ENCODE assay signal across 8 cellular contexts in genomic region chr16:77788196-77789084, GRCh38. TPM values are rescaled to one million over a fixed set of nuclear protein-coding genes. Genes with fewer than 3 reads are reported as not detected.
DNase-seq lines count a peak whose midpoint lies in the region; ATAC-seq and TF ChIP-seq lines count a peak whose summit lies in the region.

VAT1L (plus strand) TSS chr16:77788564; CDS start chr16:77788683, 119 bp downstream.

- H3K9ac ChIP-seq in endodermal cell (ENCODE audit: extremely low read depth, low read length, poor library complexity, severe bottlenecking) = no peak within 1 kb of the TSS

- peaks cover 11% of the 10 kb centered on the region for H3K4me1 Mint-ChIP-seq in endodermal cell

- peak; percentile 67 for ATAC-seq in GM19023 (IDR thresholded peaks at IDR 0.05; ENCODE audit: unreplicated experiment)
- no peak for ATAC-seq in HG03039 (IDR thresholded peaks at IDR 0.05; ENCODE audit: unreplicated experiment)
- no peak for ATAC-seq in GM21423 (IDR thresholded peaks at IDR 0.05; ENCODE audit: unreplicated experiment)

- TF ChIP-seq POLR2A in testis (IDR thresholded peaks at IDR 0.05) = no peak

- H3K4me1 ChIP-seq in endodermal cell (ENCODE audit: control insufficient read depth, insufficient read depth, low read length) (no peaks in the 10 kb centered on the region), testis (peaks cover 9% of the 10 kb centered on the region)

- H3K36me3 ChIP-seq in endodermal cell (ENCODE audit: control insufficient read depth, insufficient read depth, low read length) (no peaks in the 10 kb centered on the region), testis (ENCODE audit: low read depth, missing control alignments) (no peaks in the 10 kb centered on the region)

- DNase-seq in Ammon's horn (ENCODE audit: low spot score) (peak; percentile 81), SK-N-DZ (ENCODE audit: low spot score) (peak; percentile 79), endodermal cell (peak; percentile 89), medulla oblongata (ENCODE audit: extremely low spot score) (peak; percentile 62), testis (peak; percentile 82)

- peaks cover 4% of the 10 kb centered on the region for H3K9me3 ChIP-seq in endodermal cell (ENCODE audit: control insufficient read depth, low read length)
- no peaks in the 10 kb centered on the region for H3K9me3 ChIP-seq in testis

- peaks cover 77% of the 10 kb centered on the region for H3K27me3 Mint-ChIP-seq in endodermal cell (ENCODE audit: insufficient read depth)

- H3K27ac ChIP-seq in endodermal cell (ENCODE audit: low read depth, low read length) = no peak within 1 kb of the TSS
- H3K27ac ChIP-seq in testis = no peak within 1 kb of the TSS

- no peak for TF ChIP-seq CTCF in endodermal cell (conservative IDR thresholded peaks at IDR 0.05)
- TF ChIP-seq CTCF in testis (IDR thresholded peaks at IDR 0.05) = no peak

- H3K4me3 ChIP-seq in endodermal cell (ENCODE audit: low read length) (peak within 1 kb of the TSS; percentile 75), testis (peak within 1 kb of the TSS; percentile 45 to 60)

- H3K36me3 Mint-ChIP-seq in endodermal cell (ENCODE audit: low read depth) = peaks cover 3% of the 10 kb centered on the region

- H3K27me3 ChIP-seq in endodermal cell (ENCODE audit: control insufficient read depth, insufficient read depth, low read length, poor library complexity, severe bottlenecking) = peaks cover 69% of the 10 kb centered on the region
- H3K27me3 ChIP-seq in testis = no peaks in the 10 kb centered on the region

- H3K4me3 Mint-ChIP-seq in endodermal cell = peak within 1 kb of the TSS; percentile 67

- intact Hi-C loops in testis (cut with DNase I; ENCODE audit: low total_unique reads) = no loop called here

- peaks cover 6% of the 10 kb centered on the region for H3K9me3 Mint-ChIP-seq in endodermal cell

- no peak within 1 kb of the TSS for H3K27ac Mint-ChIP-seq in endodermal cell

- WGBS in endodermal cell (ENCODE audit: insufficient coverage in 1 of 2, insufficient read length in 1 of 2), 2 experiments = 0% methylated on average over 17 to 76 of the region's 76 CpGs
- 0% methylated on average over 22 to 74 of the region's 76 CpGs for WGBS in testis, 2 donors

RNA-seq across cellular contexts. Expression of gene VAT1L, which starts in this region (rescaled TPM):
- polyA plus RNA-seq in SK-N-DZ (2014; cell fraction: cytosol; rRNA removed) = 34.2 and 35.3 TPM in 2 replicates
- polyA plus RNA-seq in SK-N-DZ (2014; cell fraction: nucleus; rRNA removed) = 17.6 and 21.4 TPM in 2 replicates
- total RNA-seq in endodermal cell = 1 to 10 TPM in 1 of 2 donors, under 1 TPM in 1; 0.53 to 4.1 TPM
- polyA plus RNA-seq in endodermal cell (2013, experiment 1 of 2) = 27.8 TPM
- 23.1 TPM for polyA plus RNA-seq in endodermal cell (2013, experiment 2 of 2)
- total RNA-seq in testis = 1 to 10 TPM; 4.2 to 4.6 TPM
- polyA plus RNA-seq in testis (ENCODE audit: insufficient read depth, low read depth, low replicate concordance) = 5.2 TPM
